In the genomic region with DNA sequence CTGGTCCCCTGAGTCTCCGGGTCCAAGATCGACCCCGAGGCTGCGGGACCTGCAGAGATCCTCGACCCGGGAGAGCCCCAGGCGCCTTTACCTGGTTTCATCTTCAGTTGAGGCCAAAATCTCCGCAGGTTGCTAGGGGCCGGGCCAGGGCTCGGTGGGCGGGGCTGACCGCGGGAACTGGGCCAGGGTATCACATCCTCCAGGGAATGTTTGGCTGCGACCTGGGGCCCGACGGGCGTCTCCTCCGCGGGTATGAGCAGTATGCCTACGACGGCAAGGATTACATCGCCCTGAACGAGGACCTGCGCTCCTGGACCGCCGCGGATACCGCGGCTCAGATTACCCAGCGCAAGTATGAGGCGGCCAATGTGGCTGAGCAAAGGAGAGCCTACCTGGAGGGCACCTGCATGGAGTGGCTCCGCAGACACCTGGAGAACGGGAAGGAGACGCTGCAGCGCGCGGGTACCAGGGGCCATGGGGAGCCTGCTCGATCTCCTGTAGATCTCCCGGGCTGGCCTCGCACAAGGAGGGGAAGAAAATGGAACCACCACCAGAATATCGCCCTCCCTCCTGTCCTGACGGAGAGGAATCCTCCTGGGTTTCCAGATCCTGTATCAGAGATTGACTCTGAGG, we compare ENCODE assay signal across 8 cellular contexts. TPM values are rescaled to one million over a fixed set of nuclear protein-coding genes. Genes with fewer than 3 reads are reported as not detected.
DNase-seq lines count a peak whose midpoint lies in the region; ATAC-seq and TF ChIP-seq lines count a peak whose summit lies in the region.

No MANE protein-coding gene starts in this region.

- CTCF ChIA-PET in CD4-positive, alpha-beta memory T cell (lab: Charles Lee; ENCODE audit: partially characterized antibody), result no interaction called here

- no peak overlapping the region for H3K27ac ChIP-seq in CD4-positive, alpha-beta memory T cell (ENCODE audit: low read depth, low read length)
- H3K27ac ChIP-seq in effector memory CD4-positive, alpha-beta T cell (ENCODE audit: insufficient read depth, low read length, poor library complexity, severe bottlenecking), result no peak overlapping the region
- H3K27ac ChIP-seq in upper lobe of right lung, result no peak overlapping the region

- H3K4me3 Mint-ChIP-seq in CD4-positive, alpha-beta memory T cell, result peak overlapping the region; percentile 73 to 83 (median 80)
- H3K4me3 Mint-ChIP-seq in T-helper 2 cell treated with Interferon-gamma antibody and Interleukin-4, amounts not matched to agents 5 μg/mL and 100 μg/mL, for 36 hours, result peak overlapping the region; percentile 38

- H3K36me3 Mint-ChIP-seq in CD4-positive, alpha-beta memory T cell, result peaks cover 12 to 32% of the 10 kb centered on the region in 2 donors
- no peaks in the 10 kb centered on the region for H3K36me3 Mint-ChIP-seq in T-helper 2 cell treated with Interferon-gamma antibody and Interleukin-4, amounts not matched to agents 5 μg/mL and 100 μg/mL, for 36 hours (ENCODE audit: low read depth)

- H3K9ac ChIP-seq in mucosa of stomach (ENCODE audit: low read length), result peak overlapping the region; percentile 73

- H3K27me3 ChIP-seq in CD4-positive, alpha-beta memory T cell (ENCODE audit: insufficient read depth, low read length), result peaks cover 24% of the 10 kb centered on the region
- H3K27me3 ChIP-seq in effector memory CD4-positive, alpha-beta T cell (replicated peaks; ENCODE audit: control insufficient read depth, insufficient read depth, low read length, poor library complexity, severe bottlenecking), result peaks cover 22% of the 10 kb centered on the region
- H3K27me3 ChIP-seq in mucosa of stomach (ENCODE audit: control insufficient read depth, insufficient read depth, low read length), result peaks cover 24% of the 10 kb centered on the region
- H3K27me3 ChIP-seq in upper lobe of right lung, result no peaks in the 10 kb centered on the region

- TF ChIP-seq CTCF in upper lobe of right lung (IDR thresholded peaks at IDR 0.05), result no peak

- no peaks in the 10 kb centered on the region for H3K9me3 ChIP-seq in CD4-positive, alpha-beta memory T cell (ENCODE audit: control insufficient read depth in 1 of 2, low read length in 2 of 2)
- H3K9me3 ChIP-seq in effector memory CD4-positive, alpha-beta T cell (ENCODE audit: control insufficient read depth, low read length), result no peaks in the 10 kb centered on the region
- no peaks in the 10 kb centered on the region for H3K9me3 ChIP-seq in mucosa of stomach (ENCODE audit: control insufficient read depth, low read length)
- H3K9me3 ChIP-seq in upper lobe of right lung, result no peaks in the 10 kb centered on the region

- no peaks in the 10 kb centered on the region for H3K36me3 ChIP-seq in CD4-positive, alpha-beta memory T cell (ENCODE audit: insufficient read depth, low read length)
- H3K36me3 ChIP-seq in effector memory CD4-positive, alpha-beta T cell (ENCODE audit: control insufficient read depth, insufficient read depth, low read length), result no peaks in the 10 kb centered on the region
- H3K36me3 ChIP-seq in mucosa of stomach (ENCODE audit: control insufficient read depth, insufficient read depth, low read length) (no peaks in the 10 kb centered on the region), upper lobe of right lung (no peaks in the 10 kb centered on the region)

- ATAC-seq in upper lobe of right lung (peak; percentile 65), GM21825 (IDR thresholded peaks at IDR 0.05; ENCODE audit: unreplicated experiment) (no peak)

- peak in 4 of 5 donors; percentile 1 to 24 (median 15) for DNase-seq in CD4-positive, alpha-beta memory T cell
- no peak for DNase-seq in T-helper 2 cell treated with Interferon-gamma antibody and Interleukin-4, amounts not matched to agents 5 μg/mL and 100 μg/mL, for 36 hours (ENCODE audit: low spot score)
- DNase-seq in effector memory CD4-positive, alpha-beta T cell, result no peak
- DNase-seq in upper lobe of right lung, result peak; percentile 82
- DNase-seq in OCI-M2 (lab: John Stamatoyannopoulos, UW; ENCODE audit: unreplicated experiment), result no peak
- DNase-seq in HPDE6-E6E7 (ENCODE audit: extremely low spot score), result no peak

- intact Hi-C loops in CD4-positive, alpha-beta memory T cell (cut with micrococcal nuclease), result no loop called here
- intact Hi-C loops in upper lobe of right lung (cut with DNase I), result no loop called here

- H3K27ac Mint-ChIP-seq in CD4-positive, alpha-beta memory T cell, result peak overlapping the region in 4 of 7 donors; percentile 37 to 88 (median 56)
- H3K27ac Mint-ChIP-seq in T-helper 2 cell treated with Interferon-gamma antibody and Interleukin-4, amounts not matched to agents 5 μg/mL and 100 μg/mL, for 36 hours, result no peak overlapping the region

- peaks cover 19 to 23% of the 10 kb centered on the region in 2 donors for H3K27me3 Mint-ChIP-seq in CD4-positive, alpha-beta memory T cell
- peaks cover 47% of the 10 kb centered on the region for H3K27me3 Mint-ChIP-seq in T-helper 2 cell treated with Interferon-gamma antibody and Interleukin-4, amounts not matched to agents 5 μg/mL and 100 μg/mL, for 36 hours (ENCODE audit: low read depth)

- H3K4me1 ChIP-seq in CD4-positive, alpha-beta memory T cell (ENCODE audit: insufficient read depth, low read length), result peaks cover 19% of the 10 kb centered on the region
- H3K4me1 ChIP-seq in effector memory CD4-positive, alpha-beta T cell (ENCODE audit: control insufficient read depth, insufficient read depth, low read length, poor library complexity, severe bottlenecking), result peaks cover 16% of the 10 kb centered on the region
- peaks cover 15% of the 10 kb centered on the region for H3K4me1 ChIP-seq in mucosa of stomach (ENCODE audit: control insufficient read depth, insufficient read depth, low read length)
- peaks cover 8% of the 10 kb centered on the region for H3K4me1 ChIP-seq in upper lobe of right lung

- POLR2A ChIA-PET in CD4-positive, alpha-beta memory T cell (lab: Charles Lee; ENCODE audit: partially characterized antibody), result no interaction called here

- H3K4me1 Mint-ChIP-seq in CD4-positive, alpha-beta memory T cell, result peaks cover 12 to 24% (median 18%) of the 10 kb centered on the region in 4 donors
- H3K4me1 Mint-ChIP-seq in T-helper 2 cell treated with Interferon-gamma antibody and Interleukin-4, amounts not matched to agents 5 μg/mL and 100 μg/mL, for 36 hours (ENCODE audit: low read depth), result peaks cover 10% of the 10 kb centered on the region

- H3K4me3 ChIP-seq in CD4-positive, alpha-beta memory T cell (ENCODE audit: low read length in 2 of 2), result peak overlapping the region; percentile 43 to 47
- H3K4me3 ChIP-seq in effector memory CD4-positive, alpha-beta T cell (ENCODE audit: insufficient read depth, low read depth, low read length, poor library complexity, severe bottlenecking), result peak overlapping the region; percentile 61
- peak overlapping the region; percentile 65 for H3K4me3 ChIP-seq in mucosa of stomach (ENCODE audit: low read length)
- H3K4me3 ChIP-seq in upper lobe of right lung, result peak overlapping the region; percentile 64

- no peaks in the 10 kb centered on the region for H3K9me3 Mint-ChIP-seq in CD4-positive, alpha-beta memory T cell
- H3K9me3 Mint-ChIP-seq in T-helper 2 cell treated with Interferon-gamma antibody and Interleukin-4, amounts not matched to agents 5 μg/mL and 100 μg/mL, for 36 hours, result no peaks in the 10 kb centered on the region

RNA-seq across cellular contexts. Expression of a gene that starts 53.8 kb away (rescaled TPM):
- total RNA-seq in CD4-positive, alpha-beta memory T cell, result 10 to 100 TPM; 47.2 to 50.0 TPM
- polyA plus RNA-seq in CD4-positive, alpha-beta memory T cell, result 100 to 1,000 TPM in 1 of 2 donors, 10 to 100 TPM in 1; 65.7 to 109 TPM
- 20.3 TPM for total RNA-seq in upper lobe of right lung

RNA-seq across cellular contexts. Expression of a gene that starts 59.8 kb away (rescaled TPM):
- 10 to 100 TPM; 65.2 to 66.2 TPM for total RNA-seq in CD4-positive, alpha-beta memory T cell
- 100 to 1,000 TPM; 114 to 134 TPM for polyA plus RNA-seq in CD4-positive, alpha-beta memory T cell
- total RNA-seq in upper lobe of right lung, result 62.6 TPM

Comparison
In these comparisons a context has a peak if more than half of its experiments do, and no peak if none do; other contexts are left out.
1. DNase-seq: peak in CD4-positive, alpha-beta memory T cell (4 of 5) and upper lobe of right lung (single experiment); none in T-helper 2 cell treated with Interferon-gamma antibody and Interleukin-4, amounts not matched to agents 5 μg/mL and 100 μg/mL, for 36 hours (single experiment), effector memory CD4-positive, alpha-beta T cell (0 of 3), OCI-M2 (single experiment) and HPDE6-E6E7 (single experiment).
2. Peak in every context shown above with its lines, with median percentiles within 50 percentile points of each other: H3K4me3 ChIP-seq.